ENCODE assay signal across 15 cellular contexts in genomic region chr17:64134216-64134970, GRCh38. TPM values are rescaled to one million over a fixed set of nuclear protein-coding genes. Genes with fewer than 3 reads are reported as not detected.
DNase-seq lines count a peak whose midpoint lies in the region; ATAC-seq, FAIRE-seq and TF ChIP-seq lines count a peak whose summit lies in the region.
"Had no signal": no experiment of that assay in that cellular context is flagged by ENCODE, and none has a peak within 500 bp of the region (broad histone marks: within the 10 kb centered on the region; RNA-seq: fewer than 3 reads in every experiment).

No MANE protein-coding gene starts in this region.

- TF ChIP-seq EP300 in HepG2 (IDR thresholded peaks at IDR 0.05; ENCODE audit: low read depth in 2 of 2, low read length in 2 of 2) = peak in 1 of 2 experiments; percentile 67; a peak in 2 of 4 replicates
- no peak for TF ChIP-seq EP300 in HepG2 (CRISPR knock-in tag; IDR thresholded peaks at IDR 0.05; ENCODE audit: borderline replicate concordance)

- BruUV-seq in HepG2 (replicated peaks; lab: Mats Ljungman, UMichigan) = no TSS peak

- H3K36me3 ChIP-seq in MM.1S (replicated peaks; ENCODE audit: insufficient read depth, low read length) (no peaks in the 10 kb centered on the region), HepG2 (replicated peaks in 1 of 2; ENCODE audit: control insufficient read depth in 1 of 2, insufficient read depth in 2 of 2, low read length in 2 of 2) (no peaks in the 10 kb centered on the region), left lung (no peaks in the 10 kb centered on the region)
- H3K36me3 ChIP-seq: BLaER1 had no signal

- no peak for TF ChIP-seq RAD21 in HepG2 (CRISPR knock-in tag; IDR thresholded peaks at IDR 0.05)

- H3K4me3 ChIP-seq in MM.1S (ENCODE audit: low read length) = no peak overlapping the region
- H3K4me3 ChIP-seq in HepG2 (replicated peaks in 1 of 3; ENCODE audit: insufficient read depth in 1 of 3, low read depth in 2 of 3, low read length in 3 of 3) = peak overlapping the region in 2 of 3 experiments; percentile 29 to 39; a peak in 4 of 6 replicates
- no peak overlapping the region for H3K4me3 ChIP-seq in left lung
- H3K4me3 ChIP-seq: BLaER1, GM23338 had no signal

- WGBS in HepG2 (ENCODE audit: low lambda C conversion rate) = 14% methylated on average over 6 of the region's 6 CpGs

- no peaks in the 10 kb centered on the region for H3K9me3 ChIP-seq in MM.1S (replicated peaks; ENCODE audit: insufficient read depth, low read length)
- H3K9me3 ChIP-seq in HepG2 (ENCODE audit: low read length) = no peaks in the 10 kb centered on the region
- H3K9me3 ChIP-seq in left lung = no peaks in the 10 kb centered on the region
- H3K9me3 ChIP-seq: BLaER1 had no signal

- FAIRE-seq in HepG2 (lab: Jason Lieb, UNC) = peak; percentile 32
- FAIRE-seq: D721Med had no signal

- DNase-seq in MM.1S = peak; percentile 3
- peak; percentile 68 for DNase-seq in HepG2 (ENCODE audit: low spot score)
- no peak for DNase-seq in mesothelial cell of epicardium (ENCODE audit: low spot score in 2 of 2, unreplicated experiment in 2 of 2)
- no peak for DNase-seq in NCI-H446 (lab: John Stamatoyannopoulos, UW)
- DNase-seq in COR-L47 (lab: John Stamatoyannopoulos, UW) = no peak
- DNase-seq in left lung = no peak
- DNase-seq: CD8-positive, alpha-beta T cell had no signal

- TF ChIP-seq CTCF in MM.1S (IDR thresholded peaks at IDR 0.05; ENCODE audit: low read length) (no peak), HepG2 (CRISPR knock-in tag; IDR thresholded peaks at IDR 0.05) (no peak), mesothelial cell of epicardium (IDR thresholded peaks at IDR 0.05; ENCODE audit: unreplicated experiment) (no peak), left lung (IDR thresholded peaks at IDR 0.05) (no peak)

- ATAC-seq in HepG2 = no peak
- ATAC-seq in left lung = no peak
- ATAC-seq: CD8-positive, alpha-beta T cell; GM23338 had no signal

- H3K9ac ChIP-seq in MM.1S (ENCODE audit: low read length) (no peak overlapping the region), HepG2 (ENCODE audit: insufficient read depth, low read depth, low read length) (peak overlapping the region; percentile 12; the same call in 1 of the 2 replicates)
- H3K9ac ChIP-seq: BLaER1 had no signal

- H3K4me1 ChIP-seq in MM.1S (ENCODE audit: low read length) (peaks cover 21% of the 10 kb centered on the region), HepG2 (ENCODE audit: insufficient read depth, low read length) (peaks cover 55% of the 10 kb centered on the region), left lung (peaks cover 3 to 13% of the 10 kb centered on the region in 2 donors)

- peak overlapping the region; percentile 69 for H3K27ac Mint-ChIP-seq in mesothelial cell of epicardium
- H3K27ac Mint-ChIP-seq: CD8-positive, alpha-beta T cell; GM23338; H9 had no signal

- in situ Hi-C loops in HepG2 (cut with HindIII; ENCODE audit: extremely low pct_ligation_motif_present, low pct_unique_long_range_greater_than_20kb) = loop anchor here (5.0 to 10.0 kb wide), 3 partner anchors 72 to 210 kb away; no protein-coding TSS in a partner anchor

- H3K79me2 ChIP-seq in MM.1S (ENCODE audit: low read length) (peaks cover 17% of the 10 kb centered on the region), HepG2 (ENCODE audit: insufficient read depth, low read length) (peaks cover under 1% of the 10 kb centered on the region)

- intact Hi-C loops in HepG2 (cut with micrococcal nuclease; ENCODE audit: unreplicated experiment) = loop anchor here (5.0 to 10.0 kb wide), 2 partner anchors 148 to 220 kb away; partner anchors contain the start of genes CSHL1 and GH1
- intact Hi-C loops in left lung (cut with DNase I) = loop anchor here in 1 of 2 donors (10.0 kb wide), 2 partner anchors 70 to 220 kb away; partner anchors contain the start of genes CSHL1 and GH1

- H3F3A ChIP-seq in MM.1S (ENCODE audit: insufficient read depth, low read length) = peaks cover 24% of the 10 kb centered on the region

- H3K27me3 ChIP-seq in MM.1S (replicated peaks; ENCODE audit: insufficient read depth, low read length) (no peaks in the 10 kb centered on the region), HepG2 (ENCODE audit: control insufficient read depth in 1 of 2, insufficient read depth in 2 of 2, low read length in 2 of 2) (no peaks in the 10 kb centered on the region), left lung (no peaks in the 10 kb centered on the region)

- no peak overlapping the region for H2AFZ ChIP-seq in MM.1S (ENCODE audit: low read length)
- H2AFZ ChIP-seq in HepG2 (ENCODE audit: low read length) = peak overlapping the region; percentile 37
- H2AFZ ChIP-seq: GM23338 had no signal

- H3K36me3 Mint-ChIP-seq in mesothelial cell of epicardium = no peaks in the 10 kb centered on the region
- H3K36me3 Mint-ChIP-seq: CD4-positive, CD25-positive, alpha-beta regulatory T cell; CD8-positive, alpha-beta T cell had no signal

- no peak for TF ChIP-seq POLR2A in HepG2 (IDR thresholded peaks at IDR 0.05; ENCODE audit: insufficient read depth in 1 of 2, low read depth in 2 of 2, low read length in 2 of 2)

- no peaks in the 10 kb centered on the region for H3K9me3 Mint-ChIP-seq in mesothelial cell of epicardium
- H3K9me3 Mint-ChIP-seq: CD4-positive, CD25-positive, alpha-beta regulatory T cell; CD8-positive, alpha-beta T cell; GM23338; H9 had no signal

- H3K4me1 Mint-ChIP-seq in mesothelial cell of epicardium = peaks cover 27% of the 10 kb centered on the region

- peaks cover 2% of the 10 kb centered on the region for H3K27me3 Mint-ChIP-seq in mesothelial cell of epicardium (ENCODE audit: low read depth)
- H3K27me3 Mint-ChIP-seq: B cell had no signal

- POLR2A ChIA-PET in HepG2 (lab: Yijun Ruan, JAX) = interaction anchor here (0.6 to 10.7 kb wide), 15 partner anchors 12 to 127 kb away, joined by 3 to 138 read pairs (median 8); no protein-coding TSS in a partner anchor

- H3K4me2 ChIP-seq in MM.1S (ENCODE audit: low read depth, low read length) (no peak overlapping the region), HepG2 (ENCODE audit: low read depth, low read length) (peak overlapping the region; percentile 76)
- H3K4me2 ChIP-seq: BLaER1, GM23338 had no signal

- CTCF ChIA-PET in HepG2 (lab: Yijun Ruan, JAX; ENCODE audit: low intra/inter-chr PET ratio, low total read pairs) = interaction anchor here (1.2 to 5.1 kb wide), 6 partner anchors 71 to 215 kb away, joined by 3 to 67 read pairs (median 8); no protein-coding TSS in a partner anchor

- H4K20me1 ChIP-seq in MM.1S (ENCODE audit: insufficient read depth, low read length) = no peaks in the 10 kb centered on the region
- H4K20me1 ChIP-seq in HepG2 (ENCODE audit: insufficient read depth, low read length) = no peaks in the 10 kb centered on the region

- H3K4me3 Mint-ChIP-seq in mesothelial cell of epicardium = no peak overlapping the region
- H3K4me3 Mint-ChIP-seq: B cell; CD8-positive, alpha-beta T cell; GM23338; H9 had no signal

- no peaks in the 10 kb centered on the region for H3K9me2 ChIP-seq in MM.1S (replicated peaks; ENCODE audit: insufficient read depth, low read length)

- H3K27ac ChIP-seq in MM.1S (ENCODE audit: low read length) (no peak overlapping the region), HepG2 (ENCODE audit: extremely low read length, insufficient read depth, low read length) (peak overlapping the region; percentile 56), left lung (no peak overlapping the region)
- H3K27ac ChIP-seq: 22Rv1, BLaER1, C4-2B had no signal

TF ChIP-seq in HepG2, 621 proteins besides CTCF, POLR2A, EP300 and RAD21 (continues in another document):
- TF ChIP-seq RARG (CRISPR knock-in tag; IDR thresholded peaks at IDR 0.05; ENCODE audit: low read depth) (no peak), PBX3 (CRISPR knock-in tag; IDR thresholded peaks at IDR 0.05; ENCODE audit: borderline replicate concordance) (no peak), KAT8 (CRISPR knock-in tag; IDR thresholded peaks at IDR 0.05) (peak; percentile 27; the same call in 1 of the 2 replicates), ATM (IDR thresholded peaks at IDR 0.05; ENCODE audit: borderline replicate concordance) (no peak), ZNF234 (CRISPR knock-in tag; conservative IDR thresholded peaks at IDR 0.05) (no peak), SKI (IDR thresholded peaks at IDR 0.05; ENCODE audit: partially characterized antibody) (no peak)

RNA-seq across cellular contexts. Expression of gene ERN1, which starts 4.4 kb away (rescaled TPM):
- total RNA-seq in HepG2 (2016; rRNA removed; fragmentation: Illumina TruSeq; extraction: Trizol) (4.1 and 6.0 TPM in 2 replicates), mesothelial cell of epicardium (16.4 to 20.6 TPM (median 17.9 TPM) in 3 replicates), left lung (10 to 100 TPM; 39.0 to 45.0 TPM)
- total RNA-seq in HepG2 (2016; cell fraction: cytosol; rRNA removed; fragmentation: Illumina TruSeq; extraction: Trizol; ENCODE audit: low read depth) = 3.0 and 3.8 TPM in 2 replicates
- total RNA-seq in HepG2 (2016; cell fraction: insoluble cytoplasmic fraction; rRNA removed; fragmentation: Illumina TruSeq; extraction: Trizol) = 3.2 and 7.0 TPM in 2 replicates
- 4.2 and 4.8 TPM in 2 replicates for total RNA-seq in HepG2 (2016; cell fraction: membrane; rRNA removed; fragmentation: Illumina TruSeq; extraction: Trizol)
- 10.8 and 12.6 TPM in 2 replicates for total RNA-seq in HepG2 (2016; cell fraction: nucleus; rRNA removed; fragmentation: Illumina TruSeq; extraction: Trizol)
- polyA plus RNA-seq in HepG2 (2011; rRNA removed) = 12.7 and 15.7 TPM in 2 replicates
- 9.1 and 10.3 TPM in 2 replicates for polyA plus RNA-seq in HepG2 (2011; cell fraction: cytosol; rRNA removed)
- 32.7 and 33.0 TPM in 2 replicates for polyA plus RNA-seq in HepG2 (2011; cell fraction: nucleus; rRNA removed)
- 20.8 and 22.2 TPM in 2 replicates for polyA plus RNA-seq in HepG2 (2012)
- polyA plus RNA-seq in HepG2 (2016; cell fraction: cytosol; fragmentation: Illumina TruSeq; extraction: Trizol; ENCODE audit: low read depth) = 2.9 and 3.1 TPM in 2 replicates
- polyA plus RNA-seq in HepG2 (2016; cell fraction: insoluble cytoplasmic fraction; fragmentation: Illumina TruSeq; extraction: Trizol; ENCODE audit: low read depth) = 3.3 and 3.6 TPM in 2 replicates
- polyA plus RNA-seq in HepG2 (2016; cell fraction: membrane; fragmentation: Illumina TruSeq; extraction: Trizol; ENCODE audit: low read depth) = 3.4 and 3.6 TPM in 2 replicates
- polyA plus RNA-seq in HepG2 (2016; cell fraction: nucleus; fragmentation: Illumina TruSeq; extraction: Trizol; ENCODE audit: insufficient read depth, low read depth) = 11.5 and 12.4 TPM in 2 replicates
- 10.5 and 30.9 TPM in 2 replicates for polyA minus RNA-seq in HepG2 (2011; rRNA and poly(A)+ RNA removed; ENCODE audit: low replicate concordance)
- polyA minus RNA-seq in HepG2 (2011; cell fraction: cytosol; rRNA and poly(A)+ RNA removed) = 13.3 and 18.1 TPM in 2 replicates
- 48.8 and 61.2 TPM in 2 replicates for polyA minus RNA-seq in HepG2 (2011; cell fraction: nucleus; rRNA and poly(A)+ RNA removed)

Comparison
In these comparisons a context has a peak if more than half of its experiments do, and no peak if none do; other contexts are left out.
1. DNase-seq: peak in MM.1S (single experiment) and HepG2 (single experiment); none in mesothelial cell of epicardium (0 of 2), NCI-H446 (0 of 2), COR-L47 (single experiment) and left lung (0 of 2).
2. H3K4me3 ChIP-seq: peak in HepG2 (2 of 3); none in MM.1S (single experiment) and left lung (0 of 2).